ENCODE assay signal across 28 cellular contexts in genomic region chr2:117323341-117323740, GRCh38.
"Had no signal": no experiment of that assay in that cellular context is flagged by ENCODE, and none has a peak within 500 bp of the region (broad histone marks: within the 10 kb centered on the region; RNA-seq: fewer than 3 reads in every experiment).

No MANE protein-coding gene starts in this region.

- H3K4me2 ChIP-seq: KMS-11, SK-N-SH had no signal

- H3K27me3 ChIP-seq: ascending aorta, body of pancreas, Peyer's patch had no signal

- H3K9me3 ChIP-seq: ascending aorta, body of pancreas, Peyer's patch, SJCRH30 had no signal

- H3K36me3 ChIP-seq: ascending aorta, Peyer's patch, SJCRH30 had no signal

- DNase-seq: activated CD4-positive, alpha-beta memory T cell treated with anti-CD3 and anti-CD28 coated beads for 36 hours; activated CD4-positive, alpha-beta T cell treated with anti-CD3 and anti-CD28 coated beads, Interleukin-2, amount 10 ng/mL, durations not matched to agents 7 days and 5 days; activated CD4-positive, CD25-positive, alpha-beta regulatory T cell; activated CD8-positive, alpha-beta memory T cell treated with anti-CD3 and anti-CD28 coated beads for 24 hours; activated effector memory CD4-positive, alpha-beta T cell treated with anti-CD3 and anti-CD28 coated beads, Interleukin-2, amount 50 U/mL, for 16 hours; activated naive CD4-positive, alpha-beta T cell treated with Interleukin-2 at 50 U/mL for 16 hours; activated naive CD8-positive, alpha-beta T cell treated with anti-CD3 and anti-CD28 coated beads, Interleukin-2, amount 50 U/mL, for 24 hours; activated T-cell treated with anti-CD3 and anti-CD28 coated beads, Interleukin-2, amount 50 U/mL, for 4 hours; amniotic stem cell; NCI-H1105 treated with DMSO at 0.1 percent for 48 hours; NCI-H1436 treated with DMSO at 0.1 percent for 48 hours; NCI-H187; NCI-H2081 treated with DMSO at 0.1 percent for 48 hours; NCI-H446; NCI-H524; NCI-H774; NK-92 treated with Interleukin-12 subunit alpha and Interleukin-12 subunit beta, amount 100 ng/mL, for 24 hours; Peyer's patch; Right ventricle myocardium superior; SJCRH30; SK-N-SH; T-helper 1 cell had no signal

- H3K4me1 ChIP-seq: ascending aorta, body of pancreas, Peyer's patch, SJCRH30 had no signal

- H3K27ac ChIP-seq: ascending aorta, body of pancreas, KMS-11, Peyer's patch, RWPE1, SJCRH30, VCaP had no signal

- H3K4me3 ChIP-seq: ascending aorta, body of pancreas, Peyer's patch, SJCRH30 had no signal

- FAIRE-seq: bronchial epithelial cell had no signal
